Comparison of ENCODE assay signal across 25 cellular contexts in the genomic region with DNA sequence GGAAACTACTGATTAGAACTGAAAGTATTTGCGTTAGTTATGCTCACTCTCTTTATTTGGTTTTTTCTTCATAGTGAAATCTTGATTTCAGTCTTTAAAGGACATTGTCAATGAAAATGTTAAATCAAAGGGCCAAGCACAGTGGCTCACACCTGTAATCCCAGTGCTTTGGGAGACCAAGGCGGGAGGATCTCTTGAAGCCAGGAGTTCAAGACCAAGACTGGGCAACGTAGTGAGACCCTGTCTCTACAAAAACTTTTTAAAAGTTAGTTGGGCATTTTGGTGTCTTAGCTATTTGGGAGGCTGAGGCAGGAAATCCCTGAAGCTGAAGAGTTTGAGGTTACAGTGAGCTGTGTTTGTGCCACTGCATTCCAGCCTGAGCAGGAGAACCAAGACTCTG.
"Had no signal": no experiment of that assay in that cellular context is flagged by ENCODE, and none has a peak within 500 bp of the region (broad histone marks: within the 10 kb centered on the region; RNA-seq: fewer than 3 reads in every experiment).

No MANE protein-coding gene starts in this region.

- FAIRE-seq: kidney had no signal

- H3K4me1 Mint-ChIP-seq: endodermal cell had no signal

- ATAC-seq: esophagus mucosa; gastrocnemius medialis; left lobe of liver; natural killer cell; psoas muscle; right cardiac atrium; stimulated activated memory B cell treated with anti-CD40 and anti-IgM and Interleukin-4, amounts not matched to agents 10 μg/mL and 1 μg/mL and 100 μg/mL, for 72 hours; stimulated activated naive CD8-positive, alpha-beta T cell treated with anti-CD3 and anti-CD28 coated beads, Interleukin-15, amount 100 ng/mL, for 72 hours; upper lobe of right lung had no signal

- H3K27ac ChIP-seq: gastrocnemius medialis, ovary, psoas muscle, skin epidermis, spleen, suprapubic skin, transverse colon, upper lobe of right lung, uterus had no signal

- H3K36me3 Mint-ChIP-seq: natural killer cell had no signal

- H3K4me1 ChIP-seq: psoas muscle, uterus had no signal

- H3K4me3 ChIP-seq: gastrocnemius medialis, lung, ovary, psoas muscle, skin epidermis, spleen, suprapubic skin, transverse colon, upper lobe of right lung, uterus had no signal

- H3K36me3 ChIP-seq: gastrocnemius medialis, ovary, spleen, suprapubic skin, transverse colon, upper lobe of right lung, uterus had no signal

- DNase-seq: effector CD8-positive, alpha-beta T cell; endodermal cell; foreskin fibroblast; gastrocnemius medialis; head of caudate nucleus; kidney; natural killer cell; occipital lobe; ovary; psoas muscle; spleen; stimulated activated CD4-positive, alpha-beta T cell treated with anti-CD3 and anti-CD28 coated beads, Interleukin-4, amount 100 ng/mL, for 4 hours; stimulated activated naive CD8-positive, alpha-beta T cell treated with anti-CD3 and anti-CD28 coated beads, Interleukin-15, amount 100 ng/mL, for 72 hours; transverse colon; upper lobe of right lung; uterus had no signal

- H3K9me3 ChIP-seq: gastrocnemius medialis, ovary, psoas muscle, spleen, suprapubic skin, transverse colon, upper lobe of right lung, uterus had no signal

- H3K27me3 Mint-ChIP-seq: dendritic cell treated with granulocyte-macrophage colony-stimulating factor and Interleukin-4, amounts not matched to agents 40 ng/mL and 50 ng/mL, for 4 days; memory B cell; stimulated activated memory B cell treated with anti-CD40 and anti-IgM and Interleukin-4, amounts not matched to agents 10 μg/mL and 1 μg/mL and 100 μg/mL, for 72 hours; stimulated activated naive CD8-positive, alpha-beta T cell treated with anti-CD3 and anti-CD28 coated beads, Interleukin-15, amount 100 ng/mL, for 72 hours had no signal

- H3K27ac Mint-ChIP-seq: dendritic cell treated with granulocyte-macrophage colony-stimulating factor and Interleukin-4, amounts not matched to agents 40 ng/mL and 50 ng/mL, for 4 days; endodermal cell; memory B cell; natural killer cell; stimulated activated memory B cell treated with anti-CD40 and anti-IgM and Interleukin-4, amounts not matched to agents 10 μg/mL and 1 μg/mL and 100 μg/mL, for 72 hours had no signal

- H3K9me3 Mint-ChIP-seq: dendritic cell treated with granulocyte-macrophage colony-stimulating factor and Interleukin-4, amounts not matched to agents 40 ng/mL and 50 ng/mL, for 4 days; endodermal cell; memory B cell; natural killer cell; stimulated activated memory B cell treated with anti-CD40 and anti-IgM and Interleukin-4, amounts not matched to agents 10 μg/mL and 1 μg/mL and 100 μg/mL, for 72 hours had no signal

- H3K27me3 ChIP-seq: gastrocnemius medialis, ovary, spleen, suprapubic skin, transverse colon, upper lobe of right lung, uterus had no signal

- H3K4me3 Mint-ChIP-seq: dendritic cell treated with granulocyte-macrophage colony-stimulating factor and Interleukin-4, amounts not matched to agents 40 ng/mL and 50 ng/mL, for 4 days; endodermal cell; memory B cell; natural killer cell; stimulated activated memory B cell treated with anti-CD40 and anti-IgM and Interleukin-4, amounts not matched to agents 10 μg/mL and 1 μg/mL and 100 μg/mL, for 72 hours; stimulated activated naive CD8-positive, alpha-beta T cell treated with anti-CD3 and anti-CD28 coated beads, Interleukin-15, amount 100 ng/mL, for 72 hours had no signal
